ENCODE assay signal across 8 cellular contexts in genomic region chr5:138068742-138069375, GRCh38. TPM values are rescaled to one million over a fixed set of nuclear protein-coding genes. Genes with fewer than 3 reads are reported as not detected.
DNase-seq lines count a peak whose midpoint lies in the region; ATAC-seq and TF ChIP-seq lines count a peak whose summit lies in the region.

No MANE protein-coding gene starts in this region.

- ATAC-seq in GM21529 (IDR thresholded peaks at IDR 0.05; ENCODE audit: unreplicated experiment), result peak; percentile 70
- ATAC-seq in activated CD4-positive, CD25-positive, alpha-beta regulatory T cell treated with anti-CD3 and anti-CD28 coated beads, Interleukin-2, amount 50 U/mL, for 24 hours, result peak; percentile 61 to 77

- H3K27me3 ChIP-seq in neuronal stem cell (ENCODE audit: control insufficient read depth in 3 of 3, insufficient read depth in 3 of 3, low read depth in 1 of 3, low read length in 3 of 3), result no peaks in the 10 kb centered on the region

- H2AFZ ChIP-seq in neuronal stem cell (ENCODE audit: low read length), result no peak overlapping the region

- no peak overlapping the region for H3K23ac ChIP-seq in neuronal stem cell (ENCODE audit: low read depth, low read length, poor library complexity)

- H3K14ac ChIP-seq in neuronal stem cell (ENCODE audit: low read length), result no peak overlapping the region

- no CpG with 5 or more reads among the region's 6 CpGs for WGBS in neuronal stem cell (ENCODE audit: extremely low coverage in 2 of 2, insufficient read length in 2 of 2, insufficient replicate concordance in 1 of 2), 2 donors

- no peak overlapping the region for H3K4ac ChIP-seq in neuronal stem cell (ENCODE audit: low read length)

- H3K4me2 ChIP-seq in neuronal stem cell (ENCODE audit: insufficient read depth, low read length, poor library complexity, severe bottlenecking), result no peak overlapping the region

- DNase-seq in AG20443 (ENCODE audit: low spot score), result peak; percentile 84
- DNase-seq in NCI-H345 (lab: John Stamatoyannopoulos, UW), result peak; percentile 70
- DNase-seq in cardiac fibroblast (ENCODE audit: low read depth in 2 of 2), result peak; percentile 87 to 89
- peak; percentile 75 for DNase-seq in kidney tubule cell (ENCODE audit: low spot score)
- DNase-seq in stimulated activated CD4-positive, alpha-beta T cell treated with anti-CD3 and anti-CD28 coated beads, Interleukin-4, amount 100 ng/mL, for 24 hours, result peak; percentile 78
- no peak for DNase-seq in neuronal stem cell (ENCODE audit: low spot score)

- H3K9ac ChIP-seq in neuronal stem cell (ENCODE audit: low read depth, low read length, poor library complexity), result no peak overlapping the region

- H3K9me3 ChIP-seq in neuronal stem cell (replicated peaks in 1 of 2; ENCODE audit: control insufficient read depth in 2 of 2, insufficient read depth in 1 of 2, low read depth in 1 of 2, low read length in 2 of 2), result peaks cover 0 to 1% of the 10 kb centered on the region in 2 donors

- H3K36me3 ChIP-seq in neuronal stem cell (replicated peaks in 1 of 2; ENCODE audit: control insufficient read depth in 2 of 2, insufficient read depth in 2 of 2, low read length in 2 of 2), result no peaks in the 10 kb centered on the region

- H3K4me3 ChIP-seq in cardiac fibroblast (replicated peaks in 1 of 2; ENCODE audit: low read depth in 2 of 2, low read length in 2 of 2) (no peak overlapping the region), neuronal stem cell (ENCODE audit: low read length in 2 of 2) (no peak overlapping the region)

- peak; percentile 76 for TF ChIP-seq CTCF in cardiac fibroblast (IDR thresholded peaks at IDR 0.05; ENCODE audit: low read depth, low read length)

- H2AK5ac ChIP-seq in neuronal stem cell (ENCODE audit: low read depth, low read length), result no peak overlapping the region

- H2BK5ac ChIP-seq in neuronal stem cell (ENCODE audit: low read length), result no peak overlapping the region

- no peak overlapping the region for H4K91ac ChIP-seq in neuronal stem cell (ENCODE audit: low read depth, low read length, poor library complexity)

- no peak overlapping the region for H4K8ac ChIP-seq in neuronal stem cell (ENCODE audit: low read depth, low read length)

- H2BK15ac ChIP-seq in neuronal stem cell (ENCODE audit: low read length), result no peak overlapping the region

- H2BK12ac ChIP-seq in neuronal stem cell (ENCODE audit: low read length), result no peak overlapping the region

- no peak overlapping the region for H3K18ac ChIP-seq in neuronal stem cell (ENCODE audit: low read length)

- H3K79me1 ChIP-seq in neuronal stem cell (ENCODE audit: low read depth, low read length), result no peaks in the 10 kb centered on the region

- peaks cover 0 to 2% of the 10 kb centered on the region in 2 donors for H3K4me1 ChIP-seq in neuronal stem cell (ENCODE audit: control insufficient read depth in 2 of 2, insufficient read depth in 1 of 2, low read depth in 1 of 2, low read length in 2 of 2)

- H3K27ac ChIP-seq in neuronal stem cell (replicated peaks; ENCODE audit: low read length), result no peak overlapping the region

- no peak overlapping the region for H2BK120ac ChIP-seq in neuronal stem cell (ENCODE audit: low read depth, low read length)

RNA-seq across cellular contexts. Expression of gene WNT8A, which starts 15.0 kb away (rescaled TPM):
- 0.20 TPM for polyA plus RNA-seq in neuronal stem cell (2013, experiment 1 of 2)
- 0.22 TPM for polyA plus RNA-seq in neuronal stem cell (2013, experiment 2 of 2)

RNA-seq across cellular contexts. Expression of gene FAM13B, which starts 36.0 kb away (rescaled TPM):
- polyA plus RNA-seq in neuronal stem cell (2013, experiment 1 of 2), result 9.4 TPM
- 9.3 TPM for polyA plus RNA-seq in neuronal stem cell (2013, experiment 2 of 2)
